Comparison of ENCODE assay signal across 1 cellular context in the genomic region with DNA sequence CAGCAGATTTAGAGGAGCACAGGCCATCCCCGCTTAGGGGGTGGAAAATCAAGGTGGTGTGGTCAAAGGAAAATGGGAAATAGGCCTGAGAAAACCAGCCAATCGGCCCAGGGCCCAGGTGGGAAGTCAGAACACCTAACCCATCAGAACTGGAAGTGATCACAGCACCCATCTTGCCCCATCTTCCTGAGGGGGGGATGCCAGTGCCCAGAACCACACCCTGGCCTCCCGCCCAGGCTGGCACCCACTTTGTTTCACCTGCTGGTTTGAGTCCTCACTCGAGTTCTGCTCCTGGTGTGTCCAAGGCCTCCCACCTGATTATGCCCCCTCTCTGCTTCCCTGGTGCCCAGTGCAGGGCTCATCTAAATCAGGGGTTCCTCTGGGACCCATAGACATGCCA.
TF ChIP-seq lines count a peak whose summit lies in the region.

No MANE protein-coding gene starts in this region.

TF ChIP-seq in H1, 55 proteins besides CTCF, POLR2A, EP300 and RAD21 (continued from another document):
- TF ChIP-seq, protein P1, sequence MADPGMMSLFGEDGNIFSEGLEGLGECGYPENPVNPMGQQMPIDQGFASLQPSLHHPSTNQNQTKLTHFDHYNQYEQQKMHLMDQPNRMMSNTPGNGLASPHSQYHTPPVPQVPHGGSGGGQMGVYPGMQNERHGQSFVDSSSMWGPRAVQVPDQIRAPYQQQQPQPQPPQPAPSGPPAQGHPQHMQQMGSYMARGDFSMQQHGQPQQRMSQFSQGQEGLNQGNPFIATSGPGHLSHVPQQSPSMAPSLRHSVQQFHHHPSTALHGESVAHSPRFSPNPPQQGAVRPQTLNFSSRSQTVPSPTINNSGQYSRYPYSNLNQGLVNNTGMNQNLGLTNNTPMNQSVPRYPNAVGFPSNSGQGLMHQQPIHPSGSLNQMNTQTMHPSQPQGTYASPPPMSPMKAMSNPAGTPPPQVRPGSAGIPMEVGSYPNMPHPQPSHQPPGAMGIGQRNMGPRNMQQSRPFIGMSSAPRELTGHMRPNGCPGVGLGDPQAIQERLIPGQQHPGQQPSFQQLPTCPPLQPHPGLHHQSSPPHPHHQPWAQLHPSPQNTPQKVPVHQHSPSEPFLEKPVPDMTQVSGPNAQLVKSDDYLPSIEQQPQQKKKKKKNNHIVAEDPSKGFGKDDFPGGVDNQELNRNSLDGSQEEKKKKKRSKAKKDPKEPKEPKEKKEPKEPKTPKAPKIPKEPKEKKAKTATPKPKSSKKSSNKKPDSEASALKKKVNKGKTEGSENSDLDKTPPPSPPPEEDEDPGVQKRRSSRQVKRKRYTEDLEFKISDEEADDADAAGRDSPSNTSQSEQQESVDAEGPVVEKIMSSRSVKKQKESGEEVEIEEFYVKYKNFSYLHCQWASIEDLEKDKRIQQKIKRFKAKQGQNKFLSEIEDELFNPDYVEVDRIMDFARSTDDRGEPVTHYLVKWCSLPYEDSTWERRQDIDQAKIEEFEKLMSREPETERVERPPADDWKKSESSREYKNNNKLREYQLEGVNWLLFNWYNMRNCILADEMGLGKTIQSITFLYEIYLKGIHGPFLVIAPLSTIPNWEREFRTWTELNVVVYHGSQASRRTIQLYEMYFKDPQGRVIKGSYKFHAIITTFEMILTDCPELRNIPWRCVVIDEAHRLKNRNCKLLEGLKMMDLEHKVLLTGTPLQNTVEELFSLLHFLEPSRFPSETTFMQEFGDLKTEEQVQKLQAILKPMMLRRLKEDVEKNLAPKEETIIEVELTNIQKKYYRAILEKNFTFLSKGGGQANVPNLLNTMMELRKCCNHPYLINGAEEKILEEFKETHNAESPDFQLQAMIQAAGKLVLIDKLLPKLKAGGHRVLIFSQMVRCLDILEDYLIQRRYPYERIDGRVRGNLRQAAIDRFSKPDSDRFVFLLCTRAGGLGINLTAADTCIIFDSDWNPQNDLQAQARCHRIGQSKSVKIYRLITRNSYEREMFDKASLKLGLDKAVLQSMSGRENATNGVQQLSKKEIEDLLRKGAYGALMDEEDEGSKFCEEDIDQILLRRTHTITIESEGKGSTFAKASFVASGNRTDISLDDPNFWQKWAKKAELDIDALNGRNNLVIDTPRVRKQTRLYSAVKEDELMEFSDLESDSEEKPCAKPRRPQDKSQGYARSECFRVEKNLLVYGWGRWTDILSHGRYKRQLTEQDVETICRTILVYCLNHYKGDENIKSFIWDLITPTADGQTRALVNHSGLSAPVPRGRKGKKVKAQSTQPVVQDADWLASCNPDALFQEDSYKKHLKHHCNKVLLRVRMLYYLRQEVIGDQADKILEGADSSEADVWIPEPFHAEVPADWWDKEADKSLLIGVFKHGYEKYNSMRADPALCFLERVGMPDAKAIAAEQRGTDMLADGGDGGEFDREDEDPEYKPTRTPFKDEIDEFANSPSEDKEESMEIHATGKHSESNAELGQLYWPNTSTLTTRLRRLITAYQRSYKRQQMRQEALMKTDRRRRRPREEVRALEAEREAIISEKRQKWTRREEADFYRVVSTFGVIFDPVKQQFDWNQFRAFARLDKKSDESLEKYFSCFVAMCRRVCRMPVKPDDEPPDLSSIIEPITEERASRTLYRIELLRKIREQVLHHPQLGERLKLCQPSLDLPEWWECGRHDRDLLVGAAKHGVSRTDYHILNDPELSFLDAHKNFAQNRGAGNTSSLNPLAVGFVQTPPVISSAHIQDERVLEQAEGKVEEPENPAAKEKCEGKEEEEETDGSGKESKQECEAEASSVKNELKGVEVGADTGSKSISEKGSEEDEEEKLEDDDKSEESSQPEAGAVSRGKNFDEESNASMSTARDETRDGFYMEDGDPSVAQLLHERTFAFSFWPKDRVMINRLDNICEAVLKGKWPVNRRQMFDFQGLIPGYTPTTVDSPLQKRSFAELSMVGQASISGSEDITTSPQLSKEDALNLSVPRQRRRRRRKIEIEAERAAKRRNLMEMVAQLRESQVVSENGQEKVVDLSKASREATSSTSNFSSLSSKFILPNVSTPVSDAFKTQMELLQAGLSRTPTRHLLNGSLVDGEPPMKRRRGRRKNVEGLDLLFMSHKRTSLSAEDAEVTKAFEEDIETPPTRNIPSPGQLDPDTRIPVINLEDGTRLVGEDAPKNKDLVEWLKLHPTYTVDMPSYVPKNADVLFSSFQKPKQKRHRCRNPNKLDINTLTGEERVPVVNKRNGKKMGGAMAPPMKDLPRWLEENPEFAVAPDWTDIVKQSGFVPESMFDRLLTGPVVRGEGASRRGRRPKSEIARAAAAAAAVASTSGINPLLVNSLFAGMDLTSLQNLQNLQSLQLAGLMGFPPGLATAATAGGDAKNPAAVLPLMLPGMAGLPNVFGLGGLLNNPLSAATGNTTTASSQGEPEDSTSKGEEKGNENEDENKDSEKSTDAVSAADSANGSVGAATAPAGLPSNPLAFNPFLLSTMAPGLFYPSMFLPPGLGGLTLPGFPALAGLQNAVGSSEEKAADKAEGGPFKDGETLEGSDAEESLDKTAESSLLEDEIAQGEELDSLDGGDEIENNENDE (IDR thresholded peaks at IDR 0.05; ENCODE audit: insufficient replicate concordance, low read length): no peak
- TF ChIP-seq EGR1 (IDR thresholded peaks at IDR 0.05; ENCODE audit: borderline replicate concordance, low read depth, low read length) (no peak), HDAC2 (IDR thresholded peaks at IDR 0.05; ENCODE audit: borderline replicate concordance in 1 of 2, low read depth in 2 of 2, low read length in 2 of 2) (no peak), KDM4A (IDR thresholded peaks at IDR 0.05; ENCODE audit: low read depth, low read length, severe bottlenecking) (no peak), KDM5A (IDR thresholded peaks at IDR 0.05; ENCODE audit: low read length) (no peak), YY1 (IDR thresholded peaks at IDR 0.05; ENCODE audit: low read depth, low read length) (no peak), RXRA (IDR thresholded peaks at IDR 0.05; ENCODE audit: insufficient read depth, low read depth, low read length) (no peak), TCF12 (IDR thresholded peaks at IDR 0.05; ENCODE audit: low read depth, low read length) (no peak)
- TF ChIP-seq, protein P2, sequence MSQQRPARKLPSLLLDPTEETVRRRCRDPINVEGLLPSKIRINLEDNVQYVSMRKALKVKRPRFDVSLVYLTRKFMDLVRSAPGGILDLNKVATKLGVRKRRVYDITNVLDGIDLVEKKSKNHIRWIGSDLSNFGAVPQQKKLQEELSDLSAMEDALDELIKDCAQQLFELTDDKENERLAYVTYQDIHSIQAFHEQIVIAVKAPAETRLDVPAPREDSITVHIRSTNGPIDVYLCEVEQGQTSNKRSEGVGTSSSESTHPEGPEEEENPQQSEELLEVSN (IDR thresholded peaks at IDR 0.05): no peak
- TF ChIP-seq, protein P3, sequence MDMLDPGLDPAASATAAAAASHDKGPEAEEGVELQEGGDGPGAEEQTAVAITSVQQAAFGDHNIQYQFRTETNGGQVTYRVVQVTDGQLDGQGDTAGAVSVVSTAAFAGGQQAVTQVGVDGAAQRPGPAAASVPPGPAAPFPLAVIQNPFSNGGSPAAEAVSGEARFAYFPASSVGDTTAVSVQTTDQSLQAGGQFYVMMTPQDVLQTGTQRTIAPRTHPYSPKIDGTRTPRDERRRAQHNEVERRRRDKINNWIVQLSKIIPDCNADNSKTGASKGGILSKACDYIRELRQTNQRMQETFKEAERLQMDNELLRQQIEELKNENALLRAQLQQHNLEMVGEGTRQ (IDR thresholded peaks at IDR 0.05; ENCODE audit: low read length): no peak
